Comparison of ENCODE assay signal across 1 cellular context in the genomic region with DNA sequence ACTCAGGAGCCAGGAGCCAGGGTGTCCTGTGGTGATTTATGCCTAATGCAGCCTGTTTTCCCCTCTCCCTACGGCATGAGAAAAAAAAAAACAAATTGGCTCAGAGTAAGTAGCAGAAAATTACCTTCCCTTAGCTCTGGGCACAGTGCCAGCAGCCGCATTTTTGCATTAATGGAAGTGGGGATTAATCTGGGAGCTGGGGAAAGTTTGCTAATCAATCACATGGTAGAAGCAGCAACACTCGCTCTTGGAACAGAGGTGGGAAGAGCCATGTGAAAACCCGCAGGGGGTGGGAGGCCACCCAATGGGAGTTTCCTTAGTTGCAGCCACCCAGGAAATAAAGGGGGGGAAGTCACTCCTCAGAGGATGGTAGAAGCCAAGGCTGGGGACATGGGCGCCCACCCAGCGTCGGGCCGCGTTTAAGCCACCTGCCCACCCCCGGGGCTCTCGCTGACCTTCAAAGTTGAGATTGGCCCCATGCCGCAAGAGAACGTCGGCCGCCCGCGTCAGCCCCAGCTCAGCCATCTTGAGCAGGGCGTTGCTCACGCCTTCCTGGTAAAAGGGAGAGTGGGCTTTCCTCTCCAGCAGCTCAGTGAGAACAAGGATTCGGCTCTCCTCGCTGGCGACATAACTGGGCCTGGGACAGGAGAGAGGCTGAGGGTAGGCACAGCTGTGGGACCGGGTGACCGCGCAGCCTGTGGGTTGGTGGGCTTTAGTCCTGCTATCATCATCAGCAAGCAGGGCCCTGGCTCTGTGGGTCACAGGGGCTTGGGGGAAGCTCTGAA.
TF ChIP-seq lines count a peak whose summit lies in the region.

No MANE protein-coding gene starts in this region.

TF ChIP-seq in HEK293, 187 proteins besides CTCF, POLR2A, EP300 and RAD21 (continued from another document and continues in another):
- TF ChIP-seq, protein P1, sequence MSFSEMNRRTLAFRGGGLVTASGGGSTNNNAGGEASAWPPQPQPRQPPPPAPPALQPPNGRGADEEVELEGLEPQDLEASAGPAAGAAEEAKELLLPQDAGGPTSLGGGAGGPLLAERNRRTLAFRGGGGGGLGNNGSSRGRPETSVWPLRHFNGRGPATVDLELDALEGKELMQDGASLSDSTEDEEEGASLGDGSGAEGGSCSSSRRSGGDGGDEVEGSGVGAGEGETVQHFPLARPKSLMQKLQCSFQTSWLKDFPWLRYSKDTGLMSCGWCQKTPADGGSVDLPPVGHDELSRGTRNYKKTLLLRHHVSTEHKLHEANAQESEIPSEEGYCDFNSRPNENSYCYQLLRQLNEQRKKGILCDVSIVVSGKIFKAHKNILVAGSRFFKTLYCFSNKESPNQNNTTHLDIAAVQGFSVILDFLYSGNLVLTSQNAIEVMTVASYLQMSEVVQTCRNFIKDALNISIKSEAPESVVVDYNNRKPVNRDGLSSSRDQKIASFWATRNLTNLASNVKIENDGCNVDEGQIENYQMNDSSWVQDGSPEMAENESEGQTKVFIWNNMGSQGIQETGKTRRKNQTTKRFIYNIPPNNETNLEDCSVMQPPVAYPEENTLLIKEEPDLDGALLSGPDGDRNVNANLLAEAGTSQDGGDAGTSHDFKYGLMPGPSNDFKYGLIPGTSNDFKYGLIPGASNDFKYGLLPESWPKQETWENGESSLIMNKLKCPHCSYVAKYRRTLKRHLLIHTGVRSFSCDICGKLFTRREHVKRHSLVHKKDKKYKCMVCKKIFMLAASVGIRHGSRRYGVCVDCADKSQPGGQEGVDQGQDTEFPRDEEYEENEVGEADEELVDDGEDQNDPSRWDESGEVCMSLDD (tag by site-specific recombination; IDR thresholded peaks at IDR 0.05) = no peak; the same call in 1 of the 2 replicates
- TF ChIP-seq, protein P2, sequence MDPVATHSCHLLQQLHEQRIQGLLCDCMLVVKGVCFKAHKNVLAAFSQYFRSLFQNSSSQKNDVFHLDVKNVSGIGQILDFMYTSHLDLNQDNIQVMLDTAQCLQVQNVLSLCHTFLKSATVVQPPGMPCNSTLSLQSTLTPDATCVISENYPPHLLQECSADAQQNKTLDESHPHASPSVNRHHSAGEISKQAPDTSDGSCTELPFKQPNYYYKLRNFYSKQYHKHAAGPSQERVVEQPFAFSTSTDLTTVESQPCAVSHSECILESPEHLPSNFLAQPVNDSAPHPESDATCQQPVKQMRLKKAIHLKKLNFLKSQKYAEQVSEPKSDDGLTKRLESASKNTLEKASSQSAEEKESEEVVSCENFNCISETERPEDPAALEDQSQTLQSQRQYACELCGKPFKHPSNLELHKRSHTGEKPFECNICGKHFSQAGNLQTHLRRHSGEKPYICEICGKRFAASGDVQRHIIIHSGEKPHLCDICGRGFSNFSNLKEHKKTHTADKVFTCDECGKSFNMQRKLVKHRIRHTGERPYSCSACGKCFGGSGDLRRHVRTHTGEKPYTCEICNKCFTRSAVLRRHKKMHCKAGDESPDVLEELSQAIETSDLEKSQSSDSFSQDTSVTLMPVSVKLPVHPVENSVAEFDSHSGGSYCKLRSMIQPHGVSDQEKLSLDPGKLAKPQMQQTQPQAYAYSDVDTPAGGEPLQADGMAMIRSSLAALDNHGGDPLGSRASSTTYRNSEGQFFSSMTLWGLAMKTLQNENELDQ (tag by site-specific recombination; IDR thresholded peaks at IDR 0.05; ENCODE audit: low read depth) = no peak
- no peak for TF ChIP-seq ZNF248 (tag by site-specific recombination; IDR thresholded peaks at IDR 0.05)
- TF ChIP-seq KLF7 (tag by site-specific recombination; IDR thresholded peaks at IDR 0.05; ENCODE audit: borderline replicate concordance) = no peak; the same call in 1 of the 2 replicates
- peak; percentile 46 for TF ChIP-seq ZFHX2 (tag by site-specific recombination; conservative IDR thresholded peaks at IDR 0.05)
- TF ChIP-seq ZNF560 (tag by site-specific recombination; IDR thresholded peaks at IDR 0.05; ENCODE audit: borderline replicate concordance) = no peak
- peak; percentile 87 for TF ChIP-seq ZEB2 (tag by site-specific recombination; IDR thresholded peaks at IDR 0.05)
- peak; percentile 95 for TF ChIP-seq MZF1 (tag by site-specific recombination; IDR thresholded peaks at IDR 0.05; ENCODE audit: borderline replicate concordance)
- TF ChIP-seq, protein P3, sequence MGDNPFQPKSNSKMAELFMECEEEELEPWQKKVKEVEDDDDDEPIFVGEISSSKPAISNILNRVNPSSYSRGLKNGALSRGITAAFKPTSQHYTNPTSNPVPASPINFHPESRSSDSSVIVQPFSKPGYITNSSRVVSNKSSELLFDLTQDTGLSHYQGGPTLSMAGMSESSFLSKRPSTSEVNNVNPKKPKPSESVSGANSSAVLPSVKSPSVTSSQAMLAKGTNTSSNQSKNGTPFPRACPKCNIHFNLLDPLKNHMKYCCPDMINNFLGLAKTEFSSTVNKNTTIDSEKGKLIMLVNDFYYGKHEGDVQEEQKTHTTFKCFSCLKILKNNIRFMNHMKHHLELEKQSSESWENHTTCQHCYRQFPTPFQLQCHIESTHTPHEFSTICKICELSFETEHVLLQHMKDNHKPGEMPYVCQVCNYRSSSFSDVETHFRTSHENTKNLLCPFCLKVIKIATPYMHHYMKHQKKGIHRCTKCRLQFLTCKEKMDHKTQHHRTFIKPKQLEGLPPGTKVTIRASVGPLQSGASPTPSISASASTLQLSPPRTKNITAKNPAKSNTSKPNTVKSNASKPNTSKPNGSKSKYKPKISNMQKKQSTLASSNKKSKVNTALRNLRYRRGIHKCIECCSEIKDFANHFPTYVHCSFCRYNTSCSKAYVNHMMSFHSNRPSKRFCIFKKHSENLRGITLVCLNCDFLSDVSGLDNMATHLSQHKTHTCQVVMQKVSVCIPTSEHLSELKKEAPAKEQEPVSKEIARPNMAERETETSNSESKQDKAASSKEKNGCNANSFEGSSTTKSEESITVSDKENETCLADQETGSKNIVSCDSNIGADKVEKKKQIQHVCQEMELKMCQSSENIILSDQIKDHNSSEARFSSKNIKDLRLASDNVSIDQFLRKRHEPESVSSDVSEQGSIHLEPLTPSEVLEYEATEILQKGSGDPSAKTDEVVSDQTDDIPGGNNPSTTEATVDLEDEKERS (tag by site-specific recombination; IDR thresholded peaks at IDR 0.05) = no peak
- TF ChIP-seq, protein P4, sequence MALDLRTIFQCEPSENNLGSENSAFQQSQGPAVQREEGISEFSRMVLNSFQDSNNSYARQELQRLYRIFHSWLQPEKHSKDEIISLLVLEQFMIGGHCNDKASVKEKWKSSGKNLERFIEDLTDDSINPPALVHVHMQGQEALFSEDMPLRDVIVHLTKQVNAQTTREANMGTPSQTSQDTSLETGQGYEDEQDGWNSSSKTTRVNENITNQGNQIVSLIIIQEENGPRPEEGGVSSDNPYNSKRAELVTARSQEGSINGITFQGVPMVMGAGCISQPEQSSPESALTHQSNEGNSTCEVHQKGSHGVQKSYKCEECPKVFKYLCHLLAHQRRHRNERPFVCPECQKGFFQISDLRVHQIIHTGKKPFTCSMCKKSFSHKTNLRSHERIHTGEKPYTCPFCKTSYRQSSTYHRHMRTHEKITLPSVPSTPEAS (tag by site-specific recombination; IDR thresholded peaks at IDR 0.05) = no peak
- no peak for TF ChIP-seq ZNF416 (tag by site-specific recombination; IDR thresholded peaks at IDR 0.05)
- TF ChIP-seq ZNF335 (tag by site-specific recombination; conservative IDR thresholded peaks at IDR 0.05) = peak; percentile 41
- no peak for TF ChIP-seq SALL2 (tag by site-specific recombination; IDR thresholded peaks at IDR 0.05; ENCODE audit: borderline replicate concordance)
- no peak for TF ChIP-seq ZFP3 (tag by site-specific recombination; IDR thresholded peaks at IDR 0.05; ENCODE audit: low read depth)
- no peak for TF ChIP-seq ZNF510 (tag by site-specific recombination; IDR thresholded peaks at IDR 0.05; ENCODE audit: insufficient replicate concordance)
- TF ChIP-seq REPIN1 (tag by site-specific recombination; IDR thresholded peaks at IDR 0.05; ENCODE audit: low read depth) = no peak
- TF ChIP-seq ZNF133 (tag by site-specific recombination; IDR thresholded peaks at IDR 0.05) = no peak
- no peak for TF ChIP-seq ZNF624 (tag by site-specific recombination; IDR thresholded peaks at IDR 0.05)
- TF ChIP-seq ZNF600 (tag by site-specific recombination; IDR thresholded peaks at IDR 0.05) = peak; percentile 67; the same call in 1 of the 2 replicates
- peak; percentile 87 for TF ChIP-seq ZIC2 (tag by site-specific recombination; IDR thresholded peaks at IDR 0.05)
- peak; percentile 45; the same call in 1 of the 2 replicates for TF ChIP-seq ZFP69B (tag by site-specific recombination; IDR thresholded peaks at IDR 0.05)
- no peak for TF ChIP-seq ZNF350 (tag by site-specific recombination; IDR thresholded peaks at IDR 0.05)
- peak; percentile 60 for TF ChIP-seq SP3 (tag by site-specific recombination; IDR thresholded peaks at IDR 0.05)
- no peak for TF ChIP-seq ZNF146 (tag by site-specific recombination; IDR thresholded peaks at IDR 0.05)
- TF ChIP-seq GLI4 (tag by site-specific recombination; IDR thresholded peaks at IDR 0.05) = no peak
- TF ChIP-seq SCRT1 (tag by site-specific recombination; IDR thresholded peaks at IDR 0.05; ENCODE audit: borderline replicate concordance) = no peak
- TF ChIP-seq ZBTB21 (tag by site-specific recombination; IDR thresholded peaks at IDR 0.05) = no peak
- TF ChIP-seq, protein P5, sequence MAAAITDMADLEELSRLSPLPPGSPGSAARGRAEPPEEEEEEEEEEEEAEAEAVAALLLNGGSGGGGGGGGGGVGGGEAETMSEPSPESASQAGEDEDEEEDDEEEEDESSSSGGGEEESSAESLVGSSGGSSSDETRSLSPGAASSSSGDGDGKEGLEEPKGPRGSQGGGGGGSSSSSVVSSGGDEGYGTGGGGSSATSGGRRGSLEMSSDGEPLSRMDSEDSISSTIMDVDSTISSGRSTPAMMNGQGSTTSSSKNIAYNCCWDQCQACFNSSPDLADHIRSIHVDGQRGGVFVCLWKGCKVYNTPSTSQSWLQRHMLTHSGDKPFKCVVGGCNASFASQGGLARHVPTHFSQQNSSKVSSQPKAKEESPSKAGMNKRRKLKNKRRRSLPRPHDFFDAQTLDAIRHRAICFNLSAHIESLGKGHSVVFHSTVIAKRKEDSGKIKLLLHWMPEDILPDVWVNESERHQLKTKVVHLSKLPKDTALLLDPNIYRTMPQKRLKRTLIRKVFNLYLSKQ (tag by site-specific recombination; IDR thresholded peaks at IDR 0.05; ENCODE audit: borderline replicate concordance) = no peak
- TF ChIP-seq, protein P6, sequence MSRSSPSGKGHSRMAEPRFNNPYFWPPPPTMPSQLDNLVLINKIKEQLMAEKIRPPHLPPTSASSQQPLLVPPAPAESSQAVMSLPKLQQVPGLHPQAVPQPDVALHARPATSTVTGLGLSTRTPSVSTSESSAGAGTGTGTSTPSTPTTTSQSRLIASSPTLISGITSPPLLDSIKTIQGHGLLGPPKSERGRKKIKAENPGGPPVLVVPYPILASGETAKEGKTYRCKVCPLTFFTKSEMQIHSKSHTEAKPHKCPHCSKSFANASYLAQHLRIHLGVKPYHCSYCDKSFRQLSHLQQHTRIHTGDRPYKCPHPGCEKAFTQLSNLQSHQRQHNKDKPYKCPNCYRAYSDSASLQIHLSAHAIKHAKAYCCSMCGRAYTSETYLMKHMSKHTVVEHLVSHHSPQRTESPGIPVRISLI (tag by site-specific recombination; IDR thresholded peaks at IDR 0.05) = 0 out of 2 replicates have a peak, but pooled peaks have one; percentile 63
- TF ChIP-seq BCL11A (tag by site-specific recombination; IDR thresholded peaks at IDR 0.05; ENCODE audit: low read depth) = peak; percentile 51; the same call in 1 of the 2 replicates
- TF ChIP-seq KLF16 (tag by site-specific recombination; IDR thresholded peaks at IDR 0.05) = no peak
- TF ChIP-seq, protein P7, sequence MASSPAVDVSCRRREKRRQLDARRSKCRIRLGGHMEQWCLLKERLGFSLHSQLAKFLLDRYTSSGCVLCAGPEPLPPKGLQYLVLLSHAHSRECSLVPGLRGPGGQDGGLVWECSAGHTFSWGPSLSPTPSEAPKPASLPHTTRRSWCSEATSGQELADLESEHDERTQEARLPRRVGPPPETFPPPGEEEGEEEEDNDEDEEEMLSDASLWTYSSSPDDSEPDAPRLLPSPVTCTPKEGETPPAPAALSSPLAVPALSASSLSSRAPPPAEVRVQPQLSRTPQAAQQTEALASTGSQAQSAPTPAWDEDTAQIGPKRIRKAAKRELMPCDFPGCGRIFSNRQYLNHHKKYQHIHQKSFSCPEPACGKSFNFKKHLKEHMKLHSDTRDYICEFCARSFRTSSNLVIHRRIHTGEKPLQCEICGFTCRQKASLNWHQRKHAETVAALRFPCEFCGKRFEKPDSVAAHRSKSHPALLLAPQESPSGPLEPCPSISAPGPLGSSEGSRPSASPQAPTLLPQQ (tag by site-specific recombination; IDR thresholded peaks at IDR 0.05) = 0 out of 2 replicates have a peak, but pooled peaks have one; percentile 57
- TF ChIP-seq ZNF341 (tag by site-specific recombination; IDR thresholded peaks at IDR 0.05; ENCODE audit: low read depth) = peak; percentile 100
- peak; percentile 91 for TF ChIP-seq SP2 (tag by site-specific recombination; IDR thresholded peaks at IDR 0.05)
- TF ChIP-seq, protein P8, sequence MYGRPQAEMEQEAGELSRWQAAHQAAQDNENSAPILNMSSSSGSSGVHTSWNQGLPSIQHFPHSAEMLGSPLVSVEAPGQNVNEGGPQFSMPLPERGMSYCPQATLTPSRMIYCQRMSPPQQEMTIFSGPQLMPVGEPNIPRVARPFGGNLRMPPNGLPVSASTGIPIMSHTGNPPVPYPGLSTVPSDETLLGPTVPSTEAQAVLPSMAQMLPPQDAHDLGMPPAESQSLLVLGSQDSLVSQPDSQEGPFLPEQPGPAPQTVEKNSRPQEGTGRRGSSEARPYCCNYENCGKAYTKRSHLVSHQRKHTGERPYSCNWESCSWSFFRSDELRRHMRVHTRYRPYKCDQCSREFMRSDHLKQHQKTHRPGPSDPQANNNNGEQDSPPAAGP (tag by site-specific recombination; IDR thresholded peaks at IDR 0.05) = no peak; the same call in 1 of the 2 replicates
- peak; percentile 91 for TF ChIP-seq SP7 (tag by site-specific recombination; IDR thresholded peaks at IDR 0.05)
- TF ChIP-seq ZNF561 (tag by site-specific recombination; IDR thresholded peaks at IDR 0.05; ENCODE audit: borderline replicate concordance) = peak; percentile 99
- no peak for TF ChIP-seq ZNF223 (tag by site-specific recombination; IDR thresholded peaks at IDR 0.05)
- peak; percentile 89; the same call in 1 of the 2 replicates for TF ChIP-seq ZNF324 (tag by site-specific recombination; IDR thresholded peaks at IDR 0.05)
- TF ChIP-seq ZNF654 (tag by site-specific recombination; IDR thresholded peaks at IDR 0.05; ENCODE audit: low read depth) = no peak
- no peak for TF ChIP-seq ZNF530 (tag by site-specific recombination; IDR thresholded peaks at IDR 0.05; ENCODE audit: low read depth)
- TF ChIP-seq, protein P9, sequence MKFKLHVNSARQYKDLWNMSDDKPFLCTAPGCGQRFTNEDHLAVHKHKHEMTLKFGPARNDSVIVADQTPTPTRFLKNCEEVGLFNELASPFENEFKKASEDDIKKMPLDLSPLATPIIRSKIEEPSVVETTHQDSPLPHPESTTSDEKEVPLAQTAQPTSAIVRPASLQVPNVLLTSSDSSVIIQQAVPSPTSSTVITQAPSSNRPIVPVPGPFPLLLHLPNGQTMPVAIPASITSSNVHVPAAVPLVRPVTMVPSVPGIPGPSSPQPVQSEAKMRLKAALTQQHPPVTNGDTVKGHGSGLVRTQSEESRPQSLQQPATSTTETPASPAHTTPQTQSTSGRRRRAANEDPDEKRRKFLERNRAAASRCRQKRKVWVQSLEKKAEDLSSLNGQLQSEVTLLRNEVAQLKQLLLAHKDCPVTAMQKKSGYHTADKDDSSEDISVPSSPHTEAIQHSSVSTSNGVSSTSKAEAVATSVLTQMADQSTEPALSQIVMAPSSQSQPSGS (tag by site-specific recombination; IDR thresholded peaks at IDR 0.05; ENCODE audit: low read depth) = no peak
- TF ChIP-seq ZNF19 (tag by site-specific recombination; IDR thresholded peaks at IDR 0.05; ENCODE audit: low read depth) = no peak
- no peak for TF ChIP-seq TCF7L2 (IDR thresholded peaks at IDR 0.05; ENCODE audit: borderline replicate concordance, low read depth, low read length)
- TF ChIP-seq WT1 (tag by site-specific recombination; IDR thresholded peaks at IDR 0.05) = peak; percentile 87
